25 cellular contexts compared by ENCODE assay signal in genomic region chr20:60420676-60421229, GRCh38.
"Had no signal": no experiment of that assay in that cellular context is flagged by ENCODE, and none has a peak within 500 bp of the region (broad histone marks: within the 10 kb centered on the region; RNA-seq: fewer than 3 reads in every experiment).

No MANE protein-coding gene starts in this region.

- H3K27ac ChIP-seq: colonic mucosa, esophagus squamous epithelium, neural progenitor cell, prostate gland, sigmoid colon, skin epidermis, spleen, testis, tibial artery, upper lobe of left lung had no signal

- ATAC-seq: mucosa of descending colon; naive thymus-derived CD4-positive, alpha-beta T cell; stimulated activated memory B cell treated with anti-CD40 and anti-IgM and Interleukin-4, amounts not matched to agents 10 μg/mL and 1 μg/mL and 100 μg/mL, for 72 hours; stimulated activated naive CD8-positive, alpha-beta T cell treated with anti-CD3 and anti-CD28 coated beads, Interleukin-15, Interleukin-2, amounts not matched to agents 100 U/mL and 50 U/mL, for 24 hours had no signal

- H3K4me3 Mint-ChIP-seq: mesothelial cell of epicardium; naive thymus-derived CD4-positive, alpha-beta T cell; nephron; neural progenitor cell; stimulated activated memory B cell treated with anti-CD40 and anti-IgM and Interleukin-4, amounts not matched to agents 10 μg/mL and 1 μg/mL and 100 μg/mL, for 72 hours had no signal

- H3K9ac ChIP-seq: neural progenitor cell had no signal

- H3K4me1 ChIP-seq: colonic mucosa, esophagus squamous epithelium, neural progenitor cell, prostate gland, sigmoid colon, spleen, testis, tibial artery, upper lobe of left lung had no signal

- H3K4me3 ChIP-seq: colonic mucosa, esophagus squamous epithelium, mucosa of descending colon, neural progenitor cell, prostate gland, sigmoid colon, skin epidermis, spleen, testis, tibial artery, upper lobe of left lung had no signal

- H3K36me3 ChIP-seq: colonic mucosa, esophagus squamous epithelium, neural progenitor cell, prostate gland, sigmoid colon, spleen, tibial artery, upper lobe of left lung had no signal

- H3K4me1 Mint-ChIP-seq: mesothelial cell of epicardium; nephron; stimulated activated memory B cell treated with anti-CD40 and anti-IgM and Interleukin-4, amounts not matched to agents 10 μg/mL and 1 μg/mL and 100 μg/mL, for 72 hours had no signal

- H3K27me3 ChIP-seq: colonic mucosa, esophagus squamous epithelium, neural progenitor cell, sigmoid colon, spleen, testis, tibial artery, upper lobe of left lung had no signal

- H3K9me3 ChIP-seq: colonic mucosa, esophagus squamous epithelium, prostate gland, sigmoid colon, spleen, testis, tibial artery, upper lobe of left lung had no signal

- H3K27me3 Mint-ChIP-seq: stimulated activated memory B cell treated with anti-CD40 and anti-IgM and Interleukin-4, amounts not matched to agents 10 μg/mL and 1 μg/mL and 100 μg/mL, for 72 hours had no signal

- H3K9me3 Mint-ChIP-seq: mesothelial cell of epicardium; naive thymus-derived CD4-positive, alpha-beta T cell; nephron; stimulated activated memory B cell treated with anti-CD40 and anti-IgM and Interleukin-4, amounts not matched to agents 10 μg/mL and 1 μg/mL and 100 μg/mL, for 72 hours had no signal

- H3K4me2 ChIP-seq: neural progenitor cell had no signal

- H2AFZ ChIP-seq: neural progenitor cell had no signal

- H3K27ac Mint-ChIP-seq: mesothelial cell of epicardium; naive thymus-derived CD4-positive, alpha-beta T cell; nephron; neural progenitor cell; stimulated activated memory B cell treated with anti-CD40 and anti-IgM and Interleukin-4, amounts not matched to agents 10 μg/mL and 1 μg/mL and 100 μg/mL, for 72 hours had no signal

- H3K36me3 Mint-ChIP-seq: mesothelial cell of epicardium; naive thymus-derived CD4-positive, alpha-beta T cell; neural progenitor cell; stimulated activated memory B cell treated with anti-CD40 and anti-IgM and Interleukin-4, amounts not matched to agents 10 μg/mL and 1 μg/mL and 100 μg/mL, for 72 hours had no signal

- DNase-seq: colonic mucosa; dermis blood vessel endothelial cell; effector memory CD4-positive, alpha-beta T cell; erythroblast; esophagus squamous epithelium; foreskin melanocyte; glutamatergic neuron; mesenchymal stem cell; mucosa of descending colon; naive thymus-derived CD4-positive, alpha-beta T cell; right cardiac atrium; sigmoid colon; spleen; stimulated activated CD4-positive, alpha-beta T cell treated with anti-CD3 and anti-CD28 coated beads, Interleukin-4, amount 100 ng/mL, for 4 hours; stimulated activated naive CD8-positive, alpha-beta T cell treated with anti-CD3 and anti-CD28 coated beads, Interleukin-15, Interleukin-2, amounts not matched to agents 100 U/mL and 50 U/mL, for 24 hours; substantia nigra; testis; tibial artery; upper lobe of left lung had no signal
